In the genomic region with DNA sequence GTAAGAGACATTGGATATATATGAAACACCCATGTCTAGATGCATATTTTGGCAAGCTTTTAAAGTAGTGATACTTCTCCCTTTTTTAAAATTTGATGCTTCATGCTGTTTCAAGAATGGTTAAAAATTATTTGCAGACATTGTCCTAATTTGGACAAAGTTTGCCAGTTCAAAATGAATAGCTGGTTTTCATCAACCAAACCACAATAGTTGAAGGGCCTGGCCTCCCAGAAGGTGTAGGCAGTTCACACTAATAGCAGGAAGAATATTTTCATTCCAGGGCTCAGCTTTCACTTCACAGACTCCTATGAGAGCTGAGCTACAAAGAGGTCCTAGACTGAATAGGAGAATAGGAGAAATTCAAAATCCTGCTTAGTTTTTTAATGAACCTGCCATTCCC, we compare ENCODE assay signal across 26 cellular contexts.
DNase-seq lines count a peak whose midpoint lies in the region; ATAC-seq, FAIRE-seq and TF ChIP-seq lines count a peak whose summit lies in the region.
"Had no signal": no experiment of that assay in that cellular context is flagged by ENCODE, and none has a peak within 500 bp of the region (broad histone marks: within the 10 kb centered on the region; RNA-seq: fewer than 3 reads in every experiment).

No MANE protein-coding gene starts in this region.

- H3K9me3 Mint-ChIP-seq in mesothelial cell of epicardium: no peaks in the 10 kb centered on the region
- H3K9me3 Mint-ChIP-seq: CD14-positive monocyte had no signal

- no peaks in the 10 kb centered on the region for H3K36me3 ChIP-seq in adipocyte (ENCODE audit: control insufficient read depth, insufficient read depth, low read length, severe bottlenecking)
- H3K36me3 ChIP-seq in smooth muscle cell (ENCODE audit: low read depth): no peaks in the 10 kb centered on the region
- no peaks in the 10 kb centered on the region; a peak in 1 of 5 replicates for H3K36me3 ChIP-seq in HepG2 (replicated peaks in 1 of 2; ENCODE audit: control insufficient read depth in 1 of 2, insufficient read depth in 2 of 2, low read length in 2 of 2)
- H3K36me3 ChIP-seq: BE2C, MG63, SJSA1 had no signal

- H3K4me2 ChIP-seq in smooth muscle cell: peak overlapping the region; percentile 27
- no peak overlapping the region for H3K4me2 ChIP-seq in HepG2 (ENCODE audit: low read depth, low read length)

- in situ Hi-C loops in HepG2 (cut with HindIII; ENCODE audit: extremely low pct_ligation_motif_present, low pct_unique_long_range_greater_than_20kb): no loop called here

- no peak for ATAC-seq in HG02610 (IDR thresholded peaks at IDR 0.05; ENCODE audit: unreplicated experiment)
- no peak for ATAC-seq in HepG2

- POLR2A ChIA-PET in HepG2 (lab: Yijun Ruan, JAX): no interaction called here

- H3K9me3 ChIP-seq in adipocyte (ENCODE audit: control insufficient read depth, low read length): no peaks in the 10 kb centered on the region
- no peaks in the 10 kb centered on the region for H3K9me3 ChIP-seq in smooth muscle cell (replicated peaks; ENCODE audit: low read depth)
- no peaks in the 10 kb centered on the region for H3K9me3 ChIP-seq in HepG2 (ENCODE audit: low read length)
- H3K9me3 ChIP-seq: BE2C, MG63, SJSA1 had no signal

- H3K27me3 ChIP-seq in adipocyte (replicated peaks; ENCODE audit: control insufficient read depth, insufficient read depth, low read length) (no peaks in the 10 kb centered on the region), smooth muscle cell (ENCODE audit: low read depth) (no peaks in the 10 kb centered on the region), HepG2 (ENCODE audit: control insufficient read depth in 1 of 2, insufficient read depth in 2 of 2, low read length in 2 of 2) (no peaks in the 10 kb centered on the region)
- H3K27me3 ChIP-seq: BE2C, MG63 had no signal

- H3K4me1 ChIP-seq in adipocyte (ENCODE audit: control insufficient read depth, insufficient read depth, low read length) (peaks cover 21% of the 10 kb centered on the region), smooth muscle cell (ENCODE audit: low read depth) (peaks cover 12% of the 10 kb centered on the region), HepG2 (ENCODE audit: insufficient read depth, low read length) (peaks cover 12% of the 10 kb centered on the region; the same call in 1 of the 2 replicates)
- H3K4me1 ChIP-seq: BE2C, SJSA1 had no signal

- H4K20me1 ChIP-seq in smooth muscle cell (ENCODE audit: low read depth): peaks cover 77% of the 10 kb centered on the region
- H4K20me1 ChIP-seq in HepG2 (ENCODE audit: insufficient read depth, low read length): no peaks in the 10 kb centered on the region

- CTCF ChIA-PET in HepG2 (lab: Yijun Ruan, JAX; ENCODE audit: low intra/inter-chr PET ratio, low total read pairs): no interaction called here

- BruUV-seq in HepG2 (replicated peaks; lab: Mats Ljungman, UMichigan): no TSS peak

- peaks cover 3% of the 10 kb centered on the region for H3K36me3 Mint-ChIP-seq in mesothelial cell of epicardium
- H3K36me3 Mint-ChIP-seq: CD14-positive monocyte; CD8-positive, alpha-beta memory T cell had no signal

- H3K4me1 Mint-ChIP-seq in mesothelial cell of epicardium: peaks cover 32% of the 10 kb centered on the region
- H3K4me1 Mint-ChIP-seq: CD14-positive monocyte; CD8-positive, alpha-beta memory T cell had no signal

- intact Hi-C loops in HepG2 (cut with micrococcal nuclease; ENCODE audit: unreplicated experiment): no loop called here

- TF ChIP-seq RAD21 in HepG2 (CRISPR knock-in tag; IDR thresholded peaks at IDR 0.05): no peak

- H3K27me3 Mint-ChIP-seq in mesothelial cell of epicardium (ENCODE audit: low read depth): no peaks in the 10 kb centered on the region

- peak overlapping the region; percentile 51 for H3K27ac Mint-ChIP-seq in mesothelial cell of epicardium
- H3K27ac Mint-ChIP-seq: CD14-positive monocyte; CD8-positive, alpha-beta memory T cell had no signal

- DNase-seq in adipocyte (ENCODE audit: low read depth) (peak; percentile 40), caudate nucleus (lab: John Stamatoyannopoulos, UW) (peak in 3 of 61 donors; percentile 19 to 34 (median 27)), mesothelial cell of epicardium (ENCODE audit: low spot score in 2 of 2, unreplicated experiment in 2 of 2) (no peak), smooth muscle cell (lab: John Stamatoyannopoulos, UW; ENCODE audit: unreplicated experiment) (no peak), HepG2 (ENCODE audit: low spot score) (no peak)
- DNase-seq in stimulated activated CD4-positive, alpha-beta T cell treated with anti-CD3 and anti-CD28 coated beads, Interleukin-4, amount 100 ng/mL, for 1 hour: no peak
- DNase-seq: BE2C; CD8-positive, alpha-beta memory T cell; DMS 273 treated with DMSO at 0.1 percent for 48 hours; DMS79; EL; GDM1; IMR-90; KG1; MG63; NCI-H1105 treated with DMSO at 0.1 percent for 48 hours; NCI-H146; NCI-H1930; NCI-H69; Right ventricle myocardium superior; RPMI8226 had no signal

- no peak for FAIRE-seq in HepG2 (lab: Jason Lieb, UNC)
- FAIRE-seq: GM12892, H54 had no signal

- H2AFZ ChIP-seq in smooth muscle cell (ENCODE audit: low read depth) (no peak overlapping the region), HepG2 (ENCODE audit: low read length) (no peak overlapping the region)

- TF ChIP-seq EP300 in HepG2 (IDR thresholded peaks at IDR 0.05; ENCODE audit: low read depth in 2 of 2, low read length in 2 of 2) (no peak), HepG2 (CRISPR knock-in tag; IDR thresholded peaks at IDR 0.05; ENCODE audit: borderline replicate concordance) (no peak)

- H3K27ac ChIP-seq in caudate nucleus (ENCODE audit: low read depth, low read length) (peak overlapping the region; percentile 56), smooth muscle cell (ENCODE audit: low read depth) (peak overlapping the region; percentile 36), HepG2 (ENCODE audit: extremely low read length, insufficient read depth, low read length) (no peak overlapping the region)
- H3K27ac ChIP-seq: SJSA1 had no signal

- H3K4me3 Mint-ChIP-seq in mesothelial cell of epicardium: no peak overlapping the region
- H3K4me3 Mint-ChIP-seq: CD14-positive monocyte; CD8-positive, alpha-beta memory T cell had no signal

- H3K79me2 ChIP-seq in smooth muscle cell (ENCODE audit: low read depth) (peaks cover 98% of the 10 kb centered on the region), HepG2 (ENCODE audit: insufficient read depth, low read length) (no peaks in the 10 kb centered on the region)

- no peak overlapping the region for H3K4me3 ChIP-seq in adipocyte (ENCODE audit: low read length)
- no peak overlapping the region for H3K4me3 ChIP-seq in smooth muscle cell
- no peak overlapping the region for H3K4me3 ChIP-seq in HepG2 (replicated peaks in 1 of 3; ENCODE audit: insufficient read depth in 1 of 3, low read depth in 2 of 3, low read length in 3 of 3)
- H3K4me3 ChIP-seq: MG63, SJSA1 had no signal

- TF ChIP-seq POLR2A in HepG2 (IDR thresholded peaks at IDR 0.05; ENCODE audit: insufficient read depth in 1 of 2, low read depth in 2 of 2, low read length in 2 of 2): no peak

- no peak overlapping the region for H3K9ac ChIP-seq in adipocyte (ENCODE audit: low read length)
- no peak overlapping the region for H3K9ac ChIP-seq in smooth muscle cell (ENCODE audit: low read depth)
- H3K9ac ChIP-seq in HepG2 (ENCODE audit: insufficient read depth, low read depth, low read length): no peak overlapping the region

- no peak for TF ChIP-seq CTCF in mesothelial cell of epicardium (IDR thresholded peaks at IDR 0.05; ENCODE audit: unreplicated experiment)
- TF ChIP-seq CTCF in smooth muscle cell (IDR thresholded peaks at IDR 0.05; ENCODE audit: borderline replicate concordance, insufficient read depth, poor library complexity, severe bottlenecking): no peak
- TF ChIP-seq CTCF in HepG2 (CRISPR knock-in tag; IDR thresholded peaks at IDR 0.05): no peak

- peaks cover 8% of the 10 kb centered on the region for H3F3A ChIP-seq in smooth muscle cell (ENCODE audit: low read depth)

TF ChIP-seq in HepG2, 621 proteins besides CTCF, POLR2A, EP300 and RAD21 (continues in another document):
- no peak for TF ChIP-seq ZNF296 (CRISPR knock-in tag; conservative IDR thresholded peaks at IDR 0.05)
- no peak for TF ChIP-seq ZNF724P (CRISPR knock-in tag; IDR thresholded peaks at IDR 0.05; ENCODE audit: borderline replicate concordance)
- TF ChIP-seq ZNF101 (CRISPR knock-in tag; IDR thresholded peaks at IDR 0.05; ENCODE audit: borderline replicate concordance, low read depth): no peak
- TF ChIP-seq, protein P1, sequence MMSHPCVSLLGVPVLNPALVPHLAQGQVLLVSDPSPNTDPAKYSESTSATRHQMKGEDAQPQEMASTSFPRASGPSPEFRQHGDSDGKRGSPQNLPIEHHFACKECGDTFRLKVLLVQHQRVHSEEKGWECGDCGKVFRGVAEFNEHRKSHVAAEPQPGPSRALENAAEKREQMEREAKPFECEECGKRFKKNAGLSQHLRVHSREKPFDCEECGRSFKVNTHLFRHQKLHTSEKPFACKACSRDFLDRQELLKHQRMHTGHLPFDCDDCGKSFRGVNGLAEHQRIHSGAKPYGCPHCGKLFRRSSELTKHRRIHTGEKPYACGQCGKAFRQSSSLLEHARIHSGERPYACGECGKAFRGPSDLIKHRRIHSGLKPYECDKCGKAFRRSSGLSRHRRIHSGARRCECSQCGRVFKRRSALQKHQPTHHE (CRISPR knock-in tag; IDR thresholded peaks at IDR 0.05; ENCODE audit: borderline replicate concordance): no peak
- no peak for TF ChIP-seq ZNF264 (CRISPR knock-in tag; IDR thresholded peaks at IDR 0.05)
- TF ChIP-seq HCFC1 (IDR thresholded peaks at IDR 0.05; ENCODE audit: low read depth, low read length): no peak
- TF ChIP-seq ZBTB39 (CRISPR knock-in tag; IDR thresholded peaks at IDR 0.05): no peak
- no peak for TF ChIP-seq MEIS1 (CRISPR knock-in tag; IDR thresholded peaks at IDR 0.05; ENCODE audit: borderline replicate concordance)
- no peak for TF ChIP-seq ZFY (CRISPR knock-in tag; IDR thresholded peaks at IDR 0.05)
- TF ChIP-seq MAZ (IDR thresholded peaks at IDR 0.05; ENCODE audit: borderline replicate concordance, low read depth, low read length): no peak
- no peak for TF ChIP-seq MAZ (CRISPR knock-in tag; IDR thresholded peaks at IDR 0.05; ENCODE audit: low read depth)
- TF ChIP-seq NCOA1 (CRISPR knock-in tag; IDR thresholded peaks at IDR 0.05): no peak
